21 cellular contexts compared by ENCODE assay signal in the genomic region with DNA sequence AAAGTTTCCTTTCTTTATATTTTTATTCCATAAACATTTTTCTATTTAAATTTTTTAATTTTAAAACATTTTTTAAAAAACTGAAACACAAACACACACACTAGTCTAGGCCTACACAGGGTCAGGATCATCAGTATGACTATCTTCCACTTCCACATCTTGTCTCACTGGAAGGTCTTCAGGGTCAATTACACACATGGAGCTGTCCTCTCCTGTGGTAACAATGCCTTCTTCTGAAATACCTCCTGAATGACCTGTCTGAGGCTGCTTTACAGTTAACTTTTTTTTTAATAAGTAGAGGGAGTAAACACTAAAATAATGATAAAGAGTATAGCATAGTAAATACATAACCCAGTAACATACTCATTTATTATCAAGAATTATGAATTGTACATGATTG.
"Had no signal": no experiment of that assay in that cellular context is flagged by ENCODE, and none has a peak within 500 bp of the region (broad histone marks: within the 10 kb centered on the region; RNA-seq: fewer than 3 reads in every experiment).

No MANE protein-coding gene starts in this region.

- H3K27me3 ChIP-seq: esophagus squamous epithelium, sigmoid colon, tibial nerve, vagina had no signal

- DNase-seq: cortex of kidney; effector memory CD8-positive, alpha-beta T cell; erythroblast; esophagus squamous epithelium; hypothalamus; immature natural killer cell; islet precursor cell; kidney glomerular epithelial cell; left ventricle myocardium superior; lower lobe of right lung; naive thymus-derived CD8-positive, alpha-beta T cell; nephron progenitor cell; nucleus accumbens; psoas muscle; right cardiac atrium; sigmoid colon; stimulated activated CD4-positive, alpha-beta T cell treated with anti-CD3 and anti-CD28 coated beads, Interleukin-2, amount 100 ng/mL, for 24 hours; stimulated activated CD4-positive, alpha-beta T cell treated with anti-CD3 and anti-CD28 coated beads, Interleukin-4, amount 100 ng/mL, for 24 hours had no signal

- H3K9me3 ChIP-seq: esophagus squamous epithelium, lower lobe of right lung, psoas muscle, sigmoid colon, thoracic aorta, tibial nerve, vagina had no signal

- ATAC-seq: effector memory CD8-positive, alpha-beta T cell; left ventricle myocardium superior; lower lobe of right lung; naive thymus-derived CD8-positive, alpha-beta T cell; psoas muscle; right cardiac atrium had no signal

- H3K4me3 ChIP-seq: esophagus squamous epithelium, lower lobe of right lung, psoas muscle, sigmoid colon, thoracic aorta, tibial nerve, vagina had no signal

- H3K36me3 ChIP-seq: esophagus squamous epithelium, lower lobe of right lung, sigmoid colon, thoracic aorta, tibial nerve, vagina had no signal

- H3K4me1 ChIP-seq: lower lobe of right lung, psoas muscle, sigmoid colon, tibial nerve, vagina had no signal

- H3K27ac ChIP-seq: esophagus squamous epithelium, lower lobe of right lung, psoas muscle, sigmoid colon, thoracic aorta, tibial nerve, vagina had no signal
